20 cellular contexts compared by ENCODE assay signal in the genomic region with DNA sequence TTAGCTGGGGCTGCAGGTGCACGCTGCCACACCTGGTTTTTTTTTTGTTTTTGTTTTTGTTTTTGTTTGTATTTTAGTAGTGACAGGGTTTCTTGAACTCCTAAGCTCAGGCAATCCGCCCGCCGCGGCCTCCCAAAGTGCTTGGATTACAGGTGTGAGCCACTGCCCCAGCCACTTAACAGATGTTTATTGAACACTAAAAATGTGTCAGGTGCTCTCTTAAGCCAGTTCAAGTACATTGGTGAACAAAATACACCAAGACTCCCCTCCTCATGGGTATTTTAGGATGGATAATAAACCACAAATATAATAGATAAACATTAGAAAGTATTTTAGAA.
"Had no signal": no experiment of that assay in that cellular context is flagged by ENCODE, and none has a peak within 500 bp of the region (broad histone marks: within the 10 kb centered on the region; RNA-seq: fewer than 3 reads in every experiment).

No MANE protein-coding gene starts in this region.

- H3K27me3 ChIP-seq: esophagus squamous epithelium, spleen had no signal

- ATAC-seq: left cardiac atrium; left ventricle myocardium superior; naive thymus-derived CD4-positive, alpha-beta T cell; psoas muscle; sciatic nerve; stimulated activated memory B cell treated with anti-CD40 and anti-IgM and Interleukin-4, amounts not matched to agents 10 μg/mL and 1 μg/mL and 100 μg/mL, for 72 hours had no signal

- H3K9me3 ChIP-seq: esophagus squamous epithelium, psoas muscle, thoracic aorta had no signal

- H3K4me1 Mint-ChIP-seq: immature natural killer cell; naive thymus-derived CD4-positive, alpha-beta T cell; nephron progenitor cell; stimulated activated memory B cell treated with anti-CD40 and anti-IgM and Interleukin-4, amounts not matched to agents 10 μg/mL and 1 μg/mL and 100 μg/mL, for 72 hours had no signal

- H3K4me3 ChIP-seq: esophagus squamous epithelium, lung, psoas muscle, spleen, thoracic aorta had no signal

- DNase-seq: effector memory CD4-positive, alpha-beta T cell; esophagus squamous epithelium; foreskin fibroblast; immature natural killer cell; kidney; left cardiac atrium; left ventricle myocardium superior; naive thymus-derived CD4-positive, alpha-beta T cell; nephron progenitor cell; psoas muscle; retina; spleen; stimulated activated CD4-positive, alpha-beta T cell treated with anti-CD3 and anti-CD28 coated beads, Interleukin-15, amount 100 ng/mL, for 24 hours; stimulated activated CD4-positive, alpha-beta T cell treated with anti-CD3 and anti-CD28 coated beads, Interleukin-1b, Interleukin-23, amount 100 ng/mL, for 48 hours; stimulated activated CD4-positive, alpha-beta T cell treated with anti-CD3 and anti-CD28 coated beads, Interleukin-4, amount 100 ng/mL, for 24 hours had no signal

- H3K27me3 Mint-ChIP-seq: stimulated activated naive CD8-positive, alpha-beta T cell treated with anti-CD3 and anti-CD28 coated beads, Interleukin-15, Interleukin-2, amounts not matched to agents 100 ng/mL and 50 ng/mL, for 24 hours had no signal

- H3K4me3 Mint-ChIP-seq: immature natural killer cell; naive thymus-derived CD4-positive, alpha-beta T cell; nephron progenitor cell; stimulated activated memory B cell treated with anti-CD40 and anti-IgM and Interleukin-4, amounts not matched to agents 10 μg/mL and 1 μg/mL and 100 μg/mL, for 72 hours; stimulated activated naive CD8-positive, alpha-beta T cell treated with anti-CD3 and anti-CD28 coated beads, Interleukin-15, Interleukin-2, amounts not matched to agents 100 ng/mL and 50 ng/mL, for 24 hours had no signal

- H3K27ac ChIP-seq: psoas muscle, spleen, thoracic aorta had no signal

- H3K36me3 ChIP-seq: esophagus squamous epithelium, spleen, thoracic aorta had no signal

- H3K27ac Mint-ChIP-seq: immature natural killer cell; naive thymus-derived CD4-positive, alpha-beta T cell; nephron progenitor cell; stimulated activated memory B cell treated with anti-CD40 and anti-IgM and Interleukin-4, amounts not matched to agents 10 μg/mL and 1 μg/mL and 100 μg/mL, for 72 hours; stimulated activated naive CD8-positive, alpha-beta T cell treated with anti-CD3 and anti-CD28 coated beads, Interleukin-15, Interleukin-2, amounts not matched to agents 100 ng/mL and 50 ng/mL, for 24 hours had no signal

- H3K4me1 ChIP-seq: psoas muscle, spleen had no signal

- H3K9me3 Mint-ChIP-seq: immature natural killer cell; nephron progenitor cell; stimulated activated memory B cell treated with anti-CD40 and anti-IgM and Interleukin-4, amounts not matched to agents 10 μg/mL and 1 μg/mL and 100 μg/mL, for 72 hours; stimulated activated naive CD8-positive, alpha-beta T cell treated with anti-CD3 and anti-CD28 coated beads, Interleukin-15, Interleukin-2, amounts not matched to agents 100 ng/mL and 50 ng/mL, for 24 hours had no signal

- H3K36me3 Mint-ChIP-seq: immature natural killer cell; naive thymus-derived CD4-positive, alpha-beta T cell; stimulated activated memory B cell treated with anti-CD40 and anti-IgM and Interleukin-4, amounts not matched to agents 10 μg/mL and 1 μg/mL and 100 μg/mL, for 72 hours had no signal
